36 cellular contexts compared by ENCODE assay signal in the genomic region with DNA sequence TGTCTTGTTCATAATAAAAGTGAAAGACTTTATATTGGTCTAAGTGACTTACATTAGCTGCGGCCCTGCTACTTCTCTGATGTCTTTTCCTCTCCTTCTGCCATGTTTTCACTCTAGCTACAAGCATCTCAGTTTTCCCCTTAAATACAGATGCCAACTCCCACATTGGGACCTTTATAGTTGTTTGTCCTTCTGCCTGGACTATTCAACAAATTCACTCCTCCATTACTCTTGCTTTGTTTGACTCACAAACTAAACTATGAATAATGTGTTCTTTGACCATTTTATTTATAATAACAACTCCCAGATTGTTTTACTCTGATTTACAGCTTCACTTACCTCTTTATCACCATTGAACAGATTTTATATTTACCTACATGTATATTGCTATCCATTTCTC.
"Had no signal": no experiment of that assay in that cellular context is flagged by ENCODE, and none has a peak within 500 bp of the region (broad histone marks: within the 10 kb centered on the region; RNA-seq: fewer than 3 reads in every experiment).

No MANE protein-coding gene starts in this region.

- H3K4me3 Mint-ChIP-seq: activated B cell treated with CpG ODN at 0.5 μM for 24 hours; activated CD4-positive, alpha-beta memory T cell treated with anti-CD3 and anti-CD28 coated beads for 36 hours; activated CD4-positive, alpha-beta T cell treated with anti-CD3 and anti-CD28 coated beads, Interleukin-2, amount 10 ng/mL, durations not matched to agents 24 days and 14 days; activated CD8-positive, alpha-beta T cell treated with anti-CD3 and anti-CD28 coated beads for 36 hours; activated naive CD4-positive, alpha-beta T cell treated with anti-CD3 and anti-CD28 coated beads for 36 hours; activated naive CD8-positive, alpha-beta T cell treated with anti-CD3 and anti-CD28 coated beads for 36 hours; activated T-cell treated with anti-CD3 and anti-CD28 coated beads, Interleukin-2, amount 50 U/mL, for 4 hours; activated T-cell treated with anti-CD3 and anti-CD28 coated beads, Interleukin-2, amount 50 U/mL, for 72 hours; activated T-helper 1 cell treated with anti-CD3 and anti-CD28 coated beads, Interleukin-12 subunit alpha, Interleukin-12 subunit beta, Interleukin-2, Interleukin-4 antibody, amounts not matched to agents 30 ng/mL and 10 ng/mL and 1 ng/mL, durations not matched to agents 14 hours and 24 hours and 36 hours; activated T-helper 17 cell treated with anti-CD3 and anti-CD28 coated beads, Interleukin-2, amount 50 U/mL, for 72 hours; central memory CD8-positive, alpha-beta T cell; T-helper 1 cell treated with Interleukin-12 subunit alpha and Interleukin-12 subunit beta and Interleukin-4 antibody, amounts not matched to agents 30 μg/mL and 1 μg/mL, for 36 hours; T-helper 2 cell treated with Interferon-gamma antibody and Interleukin-4, amounts not matched to agents 5 μg/mL and 100 μg/mL, for 36 hours had no signal

- H3K4me3 ChIP-seq: adrenal gland, body of pancreas, breast epithelium had no signal

- H3K27ac Mint-ChIP-seq: activated B cell treated with CpG ODN at 0.5 μM for 24 hours; activated CD4-positive, alpha-beta memory T cell treated with anti-CD3 and anti-CD28 coated beads for 36 hours; activated CD4-positive, alpha-beta T cell treated with anti-CD3 and anti-CD28 coated beads, Interleukin-2, amount 10 ng/mL, durations not matched to agents 24 days and 14 days; activated CD8-positive, alpha-beta T cell treated with anti-CD3 and anti-CD28 coated beads for 36 hours; activated naive CD4-positive, alpha-beta T cell treated with anti-CD3 and anti-CD28 coated beads for 36 hours; activated naive CD4-positive, alpha-beta T cell treated with anti-CD3 and anti-CD28 coated beads, Interleukin-2, amount 50 U/mL, for 72 hours; activated naive CD8-positive, alpha-beta T cell treated with anti-CD3 and anti-CD28 coated beads for 36 hours; activated T-cell treated with anti-CD3 and anti-CD28 coated beads, Interleukin-2, amount 50 U/mL, for 72 hours; activated T-helper 1 cell treated with anti-CD3 and anti-CD28 coated beads, Interleukin-12 subunit alpha, Interleukin-12 subunit beta, Interleukin-2, Interleukin-4 antibody, amounts not matched to agents 30 ng/mL and 10 ng/mL and 1 ng/mL, durations not matched to agents 14 hours and 24 hours and 36 hours; activated T-helper 17 cell treated with anti-CD3 and anti-CD28 coated beads, Interleukin-2, amount 50 U/mL, for 72 hours; T-helper 1 cell treated with Interleukin-12 subunit alpha and Interleukin-12 subunit beta and Interleukin-4 antibody, amounts not matched to agents 30 μg/mL and 1 μg/mL, for 36 hours; T-helper 2 cell treated with Interferon-gamma antibody and Interleukin-4, amounts not matched to agents 5 μg/mL and 100 μg/mL, for 36 hours had no signal

- H3K27me3 ChIP-seq: adrenal gland, body of pancreas, brain microvascular endothelial cell, breast epithelium had no signal

- H3K9me3 ChIP-seq: adrenal gland, body of pancreas, breast epithelium had no signal

- H3K36me3 ChIP-seq: adrenal gland, brain microvascular endothelial cell, breast epithelium had no signal

- H3K27ac ChIP-seq: adrenal gland, body of pancreas, brain microvascular endothelial cell, breast epithelium, VCaP had no signal

- H3K9me3 Mint-ChIP-seq: activated B cell treated with CpG ODN at 0.5 μM for 24 hours had no signal

- ATAC-seq: activated CD8-positive, alpha-beta T cell treated with anti-CD3 and anti-CD28 coated beads for 36 hours; activated naive CD4-positive, alpha-beta T cell treated with anti-CD3 and anti-CD28 coated beads, Interleukin-2, amount 50 U/mL, for 72 hours; activated T-cell treated with anti-CD3 and anti-CD28 coated beads, Interleukin-2, amount 50 U/mL, for 4 hours; activated T-cell treated with anti-CD3 and anti-CD28 coated beads, Interleukin-2, amount 50 U/mL, for 72 hours; activated T-helper 17 cell treated with anti-CD3 and anti-CD28 coated beads, Interleukin-2, amount 50 U/mL, for 72 hours; body of pancreas had no signal

- H3K36me3 Mint-ChIP-seq: activated CD4-positive, alpha-beta memory T cell treated with anti-CD3 and anti-CD28 coated beads for 36 hours; activated naive CD4-positive, alpha-beta T cell treated with anti-CD3 and anti-CD28 coated beads, Interleukin-2, amount 50 U/mL, for 72 hours; activated naive CD8-positive, alpha-beta T cell treated with anti-CD3 and anti-CD28 coated beads for 36 hours had no signal

- H3K27me3 Mint-ChIP-seq: activated B cell treated with CpG ODN at 0.5 μM for 24 hours; activated CD4-positive, alpha-beta memory T cell treated with anti-CD3 and anti-CD28 coated beads for 36 hours; activated CD4-positive, alpha-beta T cell treated with anti-CD3 and anti-CD28 coated beads, Interleukin-2, amount 10 ng/mL, durations not matched to agents 24 days and 14 days; activated CD8-positive, alpha-beta T cell treated with anti-CD3 and anti-CD28 coated beads for 36 hours; activated naive CD8-positive, alpha-beta T cell treated with anti-CD3 and anti-CD28 coated beads for 36 hours; activated T-helper 17 cell treated with anti-CD3 and anti-CD28 coated beads, Interleukin-2, amount 50 U/mL, for 72 hours; central memory CD8-positive, alpha-beta T cell had no signal

- DNase-seq: activated B cell treated with CpG ODN at 0.5 μM for 24 hours; activated CD4-positive, alpha-beta memory T cell treated with anti-CD3 and anti-CD28 coated beads for 36 hours; activated CD4-positive, alpha-beta T cell treated with anti-CD3 and anti-CD28 coated beads for 4 hours; activated CD4-positive, alpha-beta T cell treated with anti-CD3 and anti-CD28 coated beads, Interleukin-2, amount 10 ng/mL, durations not matched to agents 24 days and 14 days; activated CD4-positive, alpha-beta T cell treated with anti-CD3 and anti-CD28 coated beads, Interleukin-2, amount 50 U/mL, for 1 hour; activated CD4-positive, alpha-beta T cell treated with anti-CD3 and anti-CD28 coated beads, Interleukin-2, amount 50 U/mL, for 4 hours; activated CD4-positive, CD25-positive, alpha-beta regulatory T cell treated with anti-CD3 and anti-CD28 coated beads, Interleukin-2, amount 50 U/mL, for 72 hours; activated CD8-positive, alpha-beta memory T cell treated with anti-CD3 and anti-CD28 coated beads, Interleukin-2, amount 50 U/mL, for 4 hours; activated CD8-positive, alpha-beta T cell treated with anti-CD3 and anti-CD28 coated beads for 36 hours; activated effector memory CD4-positive, alpha-beta T cell treated with anti-CD3 and anti-CD28 coated beads, Interleukin-2, amount 50 U/mL, for 16 hours; activated gamma-delta T cell treated with Interleukin-2 at 50 U/mL for 16 hours; activated naive CD4-positive, alpha-beta T cell; activated naive CD4-positive, alpha-beta T cell treated with anti-CD3 and anti-CD28 coated beads for 36 hours; activated naive CD4-positive, alpha-beta T cell treated with anti-CD3 and anti-CD28 coated beads, Interleukin-2, amount 50 U/mL, for 16 hours; activated naive CD8-positive, alpha-beta T cell treated with anti-CD3 and anti-CD28 coated beads for 36 hours; activated T-cell treated with anti-CD3 and anti-CD28 coated beads for 4 hours; activated T-cell treated with anti-CD3 and anti-CD28 coated beads, Interleukin-2, amount 50 U/mL, for 1 hour; activated T-cell treated with anti-CD3 and anti-CD28 coated beads, Interleukin-2, amount 50 U/mL, for 4 hours; activated T-cell treated with anti-CD3 and anti-CD28 coated beads, Interleukin-2, amount 50 U/mL, for 72 hours; adrenal gland; amniotic stem cell; aorta; body of pancreas; brain microvascular endothelial cell; cerebellar nuclear complex; T-helper 1 cell; T-helper 2 cell; T-helper 9 cell had no signal

- H3K4me1 Mint-ChIP-seq: activated B cell treated with CpG ODN at 0.5 μM for 24 hours; activated CD4-positive, alpha-beta T cell treated with anti-CD3 and anti-CD28 coated beads, Interleukin-2, amount 10 ng/mL, durations not matched to agents 24 days and 14 days; activated naive CD8-positive, alpha-beta T cell treated with anti-CD3 and anti-CD28 coated beads for 36 hours; activated T-helper 17 cell treated with anti-CD3 and anti-CD28 coated beads, Interleukin-2, amount 50 U/mL, for 72 hours; central memory CD8-positive, alpha-beta T cell had no signal
